ENCODE assay signal across 36 cellular contexts in the genomic region with DNA sequence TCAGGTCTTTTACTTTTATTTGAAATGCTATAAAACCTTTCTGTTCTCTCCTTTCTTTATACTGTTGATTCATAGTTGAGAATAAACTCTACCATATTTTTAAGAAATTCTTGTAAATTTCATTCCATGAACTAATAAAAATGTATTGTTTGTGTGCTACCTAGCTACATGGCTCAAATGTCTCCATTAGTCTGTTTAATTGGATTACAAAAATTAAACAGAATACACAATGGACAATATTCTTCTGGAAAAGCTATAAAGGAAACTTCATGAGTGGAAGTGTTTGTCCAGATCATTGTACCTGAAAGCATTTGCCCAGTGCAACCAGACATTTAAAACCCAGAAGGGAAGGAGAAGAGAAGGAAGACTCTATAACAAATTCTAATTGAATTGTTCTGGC. TPM values are rescaled to one million over a fixed set of nuclear protein-coding genes. Genes with fewer than 3 reads are reported as not detected.
DNase-seq lines count a peak whose midpoint lies in the region; ATAC-seq, FAIRE-seq and TF ChIP-seq lines count a peak whose summit lies in the region.
"Had no signal": no experiment of that assay in that cellular context is flagged by ENCODE, and none has a peak within 500 bp of the region (broad histone marks: within the 10 kb centered on the region; RNA-seq: fewer than 3 reads in every experiment).

No MANE protein-coding gene starts in this region.

- H3K9me3 ChIP-seq in PC-3 (ENCODE audit: low read length) (no peaks in the 10 kb centered on the region), osteoblast (ENCODE audit: low read depth, low read length) (no peaks in the 10 kb centered on the region)
- H3K9me3 ChIP-seq: A549; BE2C; BLaER1; BLaER1 treated with 17β-estradiol and CSF1 and Interleukin-3, amounts not matched to agents 10 nM and 100 nM; Caco-2 had no signal

- H3K27me3 ChIP-seq in PC-3 (ENCODE audit: low read length) (no peaks in the 10 kb centered on the region), osteoblast (ENCODE audit: insufficient read depth, low read length) (no peaks in the 10 kb centered on the region)
- H3K27me3 ChIP-seq: BE2C; BLaER1; BLaER1 treated with 17β-estradiol and CSF1 and Interleukin-3, amounts not matched to agents 10 nM and 100 nM had no signal

- POLR2A ChIA-PET in PC-3 (lab: Charles Lee; ENCODE audit: unreplicated experiment) = no interaction called here

- H3K4me2 ChIP-seq in PC-3 (ENCODE audit: low read length) = no peak overlapping the region
- H3K4me2 ChIP-seq in osteoblast (ENCODE audit: insufficient read depth, low read length) = no peak overlapping the region
- H3K4me2 ChIP-seq: A549; BLaER1; BLaER1 treated with 17β-estradiol and CSF1 and Interleukin-3, amounts not matched to agents 10 nM and 100 nM had no signal

- BruUV-seq in PC-3 (replicated peaks; lab: Mats Ljungman, UMichigan) = no TSS peak

- H3K4me3 ChIP-seq in PC-3 (ENCODE audit: low read length) (no peak overlapping the region), osteoblast (ENCODE audit: insufficient read depth, low read length) (no peak overlapping the region)
- H3K4me3 ChIP-seq: A549; BLaER1; BLaER1 treated with 17β-estradiol and CSF1 and Interleukin-3, amounts not matched to agents 10 nM and 100 nM had no signal

- DNase-seq in GM19239 (ENCODE audit: insufficient read length, low spot score) = no peak
- no peak for DNase-seq in PC-3
- peak; percentile 73 for DNase-seq in osteoblast (ENCODE audit: insufficient read length, low spot score, missing footprints)
- DNase-seq: 8988T; ACHN; AML-193; BE2C; C1 segment of cervical spinal cord; Caco-2; Calu3; CD4-positive, alpha-beta memory T cell; CD4-positive, alpha-beta T cell; CD4-positive, CD25-positive, alpha-beta regulatory T cell; CD8-positive, alpha-beta memory T cell; CD8-positive, alpha-beta T cell; COR-L47; DMS 273 treated with DMSO at 0.1 percent for 48 hours; DMS153; DMS53; DMS79; DMS79 treated with DMSO at 0.1 percent for 48 hours; DND-41; EL had no signal

- FAIRE-seq in GM19239 (lab: Jason Lieb, UNC) = peak; percentile 39
- FAIRE-seq: A204.1, A549, D721Med had no signal

- ATAC-seq in PC-3 = peak; percentile 85
- no peak for ATAC-seq in GM19351 (IDR thresholded peaks at IDR 0.05; ENCODE audit: unreplicated experiment)
- ATAC-seq in GM19452 (IDR thresholded peaks at IDR 0.05; ENCODE audit: unreplicated experiment) = no peak
- ATAC-seq in HG03354 (IDR thresholded peaks at IDR 0.05; ENCODE audit: poor library complexity, severe bottlenecking, unreplicated experiment) = no peak
- ATAC-seq: A549; CD8-positive, alpha-beta T cell had no signal

- no peaks in the 10 kb centered on the region for H4K20me1 ChIP-seq in PC-3 (ENCODE audit: low read length)
- no peaks in the 10 kb centered on the region for H4K20me1 ChIP-seq in osteoblast (ENCODE audit: insufficient read depth, low read length)
- H4K20me1 ChIP-seq: BLaER1; BLaER1 treated with 17β-estradiol and CSF1 and Interleukin-3, amounts not matched to agents 10 nM and 100 nM had no signal

- CTCF ChIA-PET in PC-3 (lab: Charles Lee) = no interaction called here

- H3K4me1 ChIP-seq in PC-3 (ENCODE audit: insufficient read depth, low read length) (no peaks in the 10 kb centered on the region), osteoblast (ENCODE audit: insufficient read depth, low read length) (no peaks in the 10 kb centered on the region)
- H3K4me1 ChIP-seq: A549; BE2C; BLaER1; BLaER1 treated with 17β-estradiol and CSF1 and Interleukin-3, amounts not matched to agents 10 nM and 100 nM; Caco-2 had no signal

- H3K79me2 ChIP-seq in PC-3 (ENCODE audit: low read length) (no peaks in the 10 kb centered on the region), osteoblast (ENCODE audit: insufficient read depth, low read length) (no peaks in the 10 kb centered on the region)

- no peaks in the 10 kb centered on the region for H3K36me3 ChIP-seq in PC-3 (ENCODE audit: low read depth, low read length)
- no peaks in the 10 kb centered on the region for H3K36me3 ChIP-seq in osteoblast (ENCODE audit: insufficient read depth, low read length)
- H3K36me3 ChIP-seq: BE2C; BLaER1; BLaER1 treated with 17β-estradiol and CSF1 and Interleukin-3, amounts not matched to agents 10 nM and 100 nM had no signal

- no peak for TF ChIP-seq CTCF in PC-3 (conservative IDR thresholded peaks at IDR 0.05; ENCODE audit: low read depth, low read length)
- TF ChIP-seq CTCF in osteoblast (IDR thresholded peaks at IDR 0.05; ENCODE audit: extremely low read depth, low read depth, low read length) = no peak

- H3K27ac ChIP-seq in PC-3 (ENCODE audit: low read length) (no peak overlapping the region), osteoblast (ENCODE audit: low read depth, low read length) (no peak overlapping the region)
- H3K27ac ChIP-seq: 22Rv1; A549; BLaER1; BLaER1 treated with 17β-estradiol and CSF1 and Interleukin-3, amounts not matched to agents 10 nM and 100 nM; C4-2B had no signal

- H2AFZ ChIP-seq in PC-3 (ENCODE audit: low read length) (no peak overlapping the region), osteoblast (ENCODE audit: low read length) (no peak overlapping the region)

- no peaks in the 10 kb centered on the region for H3K9me2 ChIP-seq in PC-3 (replicated peaks; ENCODE audit: low read length)

- intact Hi-C loops in PC-3 (cut with micrococcal nuclease) = loop anchor here (1.0 to 2.0 kb wide), 3 partner anchors 68 to 114 kb away; no protein-coding TSS in a partner anchor

- H3K9ac ChIP-seq in PC-3 (ENCODE audit: low read length) = no peak overlapping the region
- H3K9ac ChIP-seq: BLaER1; BLaER1 treated with 17β-estradiol and CSF1 and Interleukin-3, amounts not matched to agents 10 nM and 100 nM had no signal

- H3F3A ChIP-seq in PC-3 (ENCODE audit: low read length, unreplicated experiment) = no peaks in the 10 kb centered on the region

RNA-seq across cellular contexts. Expression of a gene that starts 20.1 kb away (rescaled TPM):
- 0.17 and 0.33 TPM in 2 replicates for total RNA-seq in PC-3 (2014; rRNA removed)
- 6.5 and 9.4 TPM in 2 replicates for total RNA-seq in osteoblast
- total RNA-seq: A673; B cell; Caco-2; CD4-positive, alpha-beta memory T cell; CD4-positive, alpha-beta T cell; CD4-positive, CD25-positive, alpha-beta regulatory T cell; CD8-positive, alpha-beta memory T cell; CD8-positive, alpha-beta T cell; Daoy had no signal
